In genomic region chr1:16521288-16521583, GRCh38 we compare ENCODE assay signal across 1 cellular context.
TF ChIP-seq lines count a peak whose summit lies in the region.

No MANE protein-coding gene starts in this region.

TF ChIP-seq in H1, 55 proteins besides CTCF, POLR2A, EP300 and RAD21:
- no peak for TF ChIP-seq BCL11A (IDR thresholded peaks at IDR 0.05; ENCODE audit: low read depth in 2 of 2, low read length in 2 of 2)
- TF ChIP-seq SIX5 (IDR thresholded peaks at IDR 0.05; ENCODE audit: low read depth, low read length) = no peak
- no peak for TF ChIP-seq GABPA (IDR thresholded peaks at IDR 0.05; ENCODE audit: borderline replicate concordance, insufficient read depth, low read length)
- TF ChIP-seq YY1 (IDR thresholded peaks at IDR 0.05; ENCODE audit: low read depth, low read length) = no peak
- no peak for TF ChIP-seq KDM1A (IDR thresholded peaks at IDR 0.05; ENCODE audit: borderline replicate concordance, low read length)
- no peak for TF ChIP-seq EGR1 (IDR thresholded peaks at IDR 0.05; ENCODE audit: borderline replicate concordance, low read depth, low read length)
- no peak for TF ChIP-seq SP4 (IDR thresholded peaks at IDR 0.05; ENCODE audit: low read length)
- TF ChIP-seq CTBP2 (IDR thresholded peaks at IDR 0.05; ENCODE audit: borderline replicate concordance, insufficient read depth, insufficient read length, low read length) = no peak
- TF ChIP-seq HDAC2 (IDR thresholded peaks at IDR 0.05; ENCODE audit: borderline replicate concordance in 1 of 2, low read depth in 2 of 2, low read length in 2 of 2) = no peak
- TF ChIP-seq FOSL1 (IDR thresholded peaks at IDR 0.05; ENCODE audit: insufficient read depth, low read depth, low read length) = no peak
- no peak for TF ChIP-seq CBX5 (IDR thresholded peaks at IDR 0.05; ENCODE audit: low read depth, low read length)
- no peak for TF ChIP-seq CEBPB (IDR thresholded peaks at IDR 0.05; ENCODE audit: low read depth, low read length)
- no peak for TF ChIP-seq HDAC6 (IDR thresholded peaks at IDR 0.05; ENCODE audit: low read depth, low read length)
- TF ChIP-seq JUND (IDR thresholded peaks at IDR 0.05; ENCODE audit: low read length) = no peak
- TF ChIP-seq TBP (IDR thresholded peaks at IDR 0.05; ENCODE audit: low read depth, low read length) = no peak
- no peak for TF ChIP-seq EZH2 (IDR thresholded peaks at IDR 0.05; ENCODE audit: low read depth, low read length, severe bottlenecking)
- TF ChIP-seq SP1 (IDR thresholded peaks at IDR 0.05; ENCODE audit: low read depth, low read length) = no peak
- no peak for TF ChIP-seq KDM4A (IDR thresholded peaks at IDR 0.05; ENCODE audit: low read depth, low read length, severe bottlenecking)
- no peak for TF ChIP-seq PHF8 (conservative IDR thresholded peaks at IDR 0.05; ENCODE audit: low read depth, low read length)
TF ChIP-seq in H1: peak in this region for 0.
